2 cellular contexts compared by ENCODE assay signal in the genomic region with DNA sequence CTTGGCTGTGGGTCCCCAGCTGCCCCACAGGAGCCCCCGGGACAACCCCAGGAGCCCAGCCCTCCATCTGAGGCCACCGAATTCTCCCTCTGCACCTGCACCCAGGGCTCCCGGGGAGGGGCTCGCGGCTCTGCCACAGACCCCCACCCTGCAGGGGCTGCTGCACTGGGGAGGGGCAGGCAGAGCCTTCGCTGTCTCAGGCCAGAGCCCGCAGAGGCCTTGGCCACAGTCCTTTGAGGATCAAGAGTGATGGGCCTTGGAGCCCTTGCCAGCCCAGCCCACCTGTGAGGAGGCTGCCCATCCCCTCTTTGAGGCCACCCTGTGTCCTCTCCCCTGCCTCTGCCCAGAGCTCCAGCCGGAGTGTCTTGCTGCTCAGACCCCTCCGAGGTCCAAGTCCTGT.
TF ChIP-seq lines count a peak whose summit lies in the region.

No MANE protein-coding gene starts in this region.

TF ChIP-seq in SK-N-SH, 30 proteins besides CTCF, POLR2A, EP300 and RAD21:
- TF ChIP-seq YY1 (IDR thresholded peaks at IDR 0.05; ENCODE audit: low read depth) = no peak
- no peak for TF ChIP-seq FOXJ3 (CRISPR knock-in tag; IDR thresholded peaks at IDR 0.05)
- TF ChIP-seq MXI1 (IDR thresholded peaks at IDR 0.05; ENCODE audit: low read depth, low read length) = no peak
- no peak for TF ChIP-seq CHD2 (IDR thresholded peaks at IDR 0.05; ENCODE audit: low read length, partially characterized antibody)
- no peak for TF ChIP-seq NFIC (IDR thresholded peaks at IDR 0.05; ENCODE audit: borderline replicate concordance)
- no peak for TF ChIP-seq TCF12 (IDR thresholded peaks at IDR 0.05)
- no peak for TF ChIP-seq RXRA (IDR thresholded peaks at IDR 0.05; ENCODE audit: borderline replicate concordance, low read depth)
- no peak for TF ChIP-seq TEAD4 (IDR thresholded peaks at IDR 0.05; ENCODE audit: borderline replicate concordance, insufficient read depth)

TF ChIP-seq in SK-N-SH treated with all-trans-retinoic acid at 6 μM for 48 hours, 23 proteins besides CTCF, POLR2A, EP300 and RAD21:
- TF ChIP-seq ISL1 (CRISPR knock-in tag; IDR thresholded peaks at IDR 0.05) = no peak
- TF ChIP-seq, protein P1, sequence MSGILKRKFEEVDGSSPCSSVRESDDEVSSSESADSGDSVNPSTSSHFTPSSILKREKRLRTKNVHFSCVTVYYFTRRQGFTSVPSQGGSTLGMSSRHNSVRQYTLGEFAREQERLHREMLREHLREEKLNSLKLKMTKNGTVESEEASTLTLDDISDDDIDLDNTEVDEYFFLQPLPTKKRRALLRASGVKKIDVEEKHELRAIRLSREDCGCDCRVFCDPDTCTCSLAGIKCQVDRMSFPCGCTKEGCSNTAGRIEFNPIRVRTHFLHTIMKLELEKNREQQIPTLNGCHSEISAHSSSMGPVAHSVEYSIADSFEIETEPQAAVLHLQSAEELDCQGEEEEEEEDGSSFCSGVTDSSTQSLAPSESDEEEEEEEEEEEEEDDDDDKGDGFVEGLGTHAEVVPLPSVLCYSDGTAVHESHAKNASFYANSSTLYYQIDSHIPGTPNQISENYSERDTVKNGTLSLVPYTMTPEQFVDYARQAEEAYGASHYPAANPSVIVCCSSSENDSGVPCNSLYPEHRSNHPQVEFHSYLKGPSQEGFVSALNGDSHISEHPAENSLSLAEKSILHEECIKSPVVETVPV (CRISPR knock-in tag; IDR thresholded peaks at IDR 0.05) = no peak
- TF ChIP-seq OSR1 (CRISPR knock-in tag; IDR thresholded peaks at IDR 0.05) = no peak
- no peak for TF ChIP-seq ZFP3 (CRISPR knock-in tag; IDR thresholded peaks at IDR 0.05)
- no peak for TF ChIP-seq ESRRG (CRISPR knock-in tag; IDR thresholded peaks at IDR 0.05)
- TF ChIP-seq SNAI2 (CRISPR knock-in tag; IDR thresholded peaks at IDR 0.05) = no peak
- TF ChIP-seq TOX (CRISPR knock-in tag; IDR thresholded peaks at IDR 0.05; ENCODE audit: borderline replicate concordance) = no peak
- no peak for TF ChIP-seq ZFP30 (CRISPR knock-in tag; IDR thresholded peaks at IDR 0.05)
- TF ChIP-seq PPARA (CRISPR knock-in tag; IDR thresholded peaks at IDR 0.05; ENCODE audit: borderline replicate concordance) = no peak
- TF ChIP-seq ZNF565 (CRISPR knock-in tag; conservative IDR thresholded peaks at IDR 0.05; ENCODE audit: low read depth) = no peak
- no peak for TF ChIP-seq RARB (CRISPR knock-in tag; IDR thresholded peaks at IDR 0.05)
- TF ChIP-seq BACH2 (CRISPR knock-in tag; IDR thresholded peaks at IDR 0.05; ENCODE audit: borderline replicate concordance) = no peak
- no peak for TF ChIP-seq GLIS3 (CRISPR knock-in tag; IDR thresholded peaks at IDR 0.05)
- no peak for TF ChIP-seq ZC3H10 (CRISPR knock-in tag; IDR thresholded peaks at IDR 0.05)
- no peak for TF ChIP-seq TCF4 (CRISPR knock-in tag; IDR thresholded peaks at IDR 0.05; ENCODE audit: borderline replicate concordance)
- no peak for TF ChIP-seq ZNF70 (CRISPR knock-in tag; IDR thresholded peaks at IDR 0.05)
